ENCODE assay signal across 8 cellular contexts in the genomic region with DNA sequence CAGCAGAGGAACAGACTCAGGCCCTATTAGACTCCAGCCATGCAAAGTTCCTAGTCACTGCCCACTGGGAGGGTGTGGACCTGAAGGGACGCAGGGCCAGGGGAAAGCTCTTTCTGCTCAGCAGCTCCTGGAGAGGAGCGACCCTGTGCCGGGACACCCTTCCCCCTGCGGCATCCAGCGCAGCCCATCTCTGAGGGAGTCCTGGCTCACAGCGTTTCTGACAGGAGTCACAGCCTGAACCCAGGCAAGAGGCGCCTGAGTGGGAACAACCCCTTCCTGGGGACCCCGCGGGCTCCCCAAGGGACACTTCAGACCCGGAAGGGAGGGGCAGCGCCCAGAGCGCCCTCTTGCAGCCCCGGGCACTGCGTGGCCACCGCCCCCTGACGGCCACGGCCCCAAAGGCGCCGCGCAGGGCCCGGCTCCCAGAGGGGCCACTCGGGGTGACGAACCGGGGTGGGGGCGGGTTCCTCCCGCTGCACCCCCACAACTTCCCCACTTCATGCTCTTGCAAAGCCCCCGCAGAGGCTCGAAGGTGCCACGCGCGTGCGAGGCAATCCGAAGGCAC. TPM values are rescaled to one million over a fixed set of nuclear protein-coding genes. Genes with fewer than 3 reads are reported as not detected.
DNase-seq lines count a peak whose midpoint lies in the region; ATAC-seq and TF ChIP-seq lines count a peak whose summit lies in the region.

No MANE protein-coding gene starts in this region.

- H3K9me3 ChIP-seq in HUES64 (ENCODE audit: insufficient read depth, low read depth, low read length) (no peaks in the 10 kb centered on the region), mucosa of stomach (ENCODE audit: control insufficient read depth, low read length) (no peaks in the 10 kb centered on the region), vagina (no peaks in the 10 kb centered on the region)

- H3K4me3 ChIP-seq in HUES64 (ENCODE audit: low read length) (peak overlapping the region; percentile 92), mucosa of stomach (ENCODE audit: low read length) (peak overlapping the region; percentile 56), vagina (peak overlapping the region; percentile 93 to 99)

- H3K9ac ChIP-seq in HUES64 (ENCODE audit: low read depth, low read length) (peak overlapping the region; percentile 96), mucosa of stomach (ENCODE audit: low read length) (peak overlapping the region; percentile 82)

- WGBS in HUES64 = 5% methylated on average over 33 of the region's 33 CpGs

- TF ChIP-seq POLR2A in vagina (IDR thresholded peaks at IDR 0.05) = no peak

- peaks cover 19% of the 10 kb centered on the region; the same call in 1 of the 2 replicates for H3K4me1 ChIP-seq in HUES64 (ENCODE audit: insufficient read depth, low read length)
- H3K4me1 ChIP-seq in mucosa of stomach (ENCODE audit: control insufficient read depth, insufficient read depth, low read length) = peaks cover 59% of the 10 kb centered on the region
- H3K4me1 ChIP-seq in vagina = peaks cover 70% of the 10 kb centered on the region

- peak; percentile 62 for DNase-seq in CD1c-positive myeloid dendritic cell (ENCODE audit: extremely low spot score)
- peak; percentile 46 to 53 for DNase-seq in activated CD4-positive, alpha-beta T cell treated with anti-CD3 and anti-CD28 coated beads, Interleukin-2, amount 50 U/mL, for 48 hours
- DNase-seq in epithelial cell of prostate (ENCODE audit: low read depth, low spot score) = no peak
- DNase-seq in vagina (ENCODE audit: extremely low spot score in 2 of 2) = no peak
- DNase-seq in NCI-H2196 (lab: John Stamatoyannopoulos, UW; ENCODE audit: unreplicated experiment) = no peak

- peaks cover 9% of the 10 kb centered on the region; the same call in 1 of the 2 replicates for H3K36me3 ChIP-seq in HUES64 (ENCODE audit: insufficient read depth, low read length)
- no peaks in the 10 kb centered on the region for H3K36me3 ChIP-seq in mucosa of stomach (ENCODE audit: control insufficient read depth, insufficient read depth, low read length)
- H3K36me3 ChIP-seq in vagina = peaks cover 0 to 8% of the 10 kb centered on the region in 2 donors

- no peaks in the 10 kb centered on the region for H3K27me3 ChIP-seq in HUES64 (ENCODE audit: insufficient read depth, low read length)
- H3K27me3 ChIP-seq in mucosa of stomach (ENCODE audit: control insufficient read depth, insufficient read depth, low read length) = no peaks in the 10 kb centered on the region
- H3K27me3 ChIP-seq in vagina = no peaks in the 10 kb centered on the region

- TF ChIP-seq CTCF in vagina (IDR thresholded peaks at IDR 0.05) = peak in 2 of 3 experiments; percentile 12 to 21

- peak overlapping the region; percentile 74 for H3K27ac ChIP-seq in HUES64 (ENCODE audit: low read depth, low read length)
- peak overlapping the region; percentile 79 for H3K27ac ChIP-seq in epithelial cell of prostate
- peak overlapping the region; percentile 97 for H3K27ac ChIP-seq in vagina

- intact Hi-C loops in vagina (cut with DNase I) = no loop called here

- peak; percentile 2 for ATAC-seq in GM19328 (IDR thresholded peaks at IDR 0.05; ENCODE audit: unreplicated experiment)

RNA-seq across cellular contexts. Expression of gene UCKL1, which starts 0.9 kb away (rescaled TPM):
- polyA plus RNA-seq in HUES64 (2013, experiment 1 of 2) = 29.9 TPM
- polyA plus RNA-seq in HUES64 (2013, experiment 2 of 2) = 24.9 TPM
- total RNA-seq in vagina = 50.1 TPM

RNA-seq across cellular contexts. Expression of gene ZNF512B, which starts 14.4 kb away (rescaled TPM):
- 13.2 TPM for polyA plus RNA-seq in HUES64 (2013, experiment 1 of 2)
- 10.1 TPM for polyA plus RNA-seq in HUES64 (2013, experiment 2 of 2)
- total RNA-seq in vagina = 10.3 TPM

RNA-seq across cellular contexts. Expression of gene SAMD10, which starts 24.1 kb away (rescaled TPM):
- 3.4 TPM for polyA plus RNA-seq in HUES64 (2013, experiment 1 of 2)
- 3.9 TPM for polyA plus RNA-seq in HUES64 (2013, experiment 2 of 2)
- total RNA-seq in vagina = 11.8 TPM

RNA-seq across cellular contexts. Expression of gene PRPF6, which starts 25.6 kb away (rescaled TPM):
- polyA plus RNA-seq in HUES64 (2013, experiment 1 of 2) = 52.4 TPM
- 53.8 TPM for polyA plus RNA-seq in HUES64 (2013, experiment 2 of 2)
- total RNA-seq in vagina = 50.6 TPM

Comparison
In these comparisons a context has a peak if more than half of its experiments do, and no peak if none do; other contexts are left out.
1. DNase-seq: peak in CD1c-positive myeloid dendritic cell (single experiment) and activated CD4-positive, alpha-beta T cell treated with anti-CD3 and anti-CD28 coated beads, Interleukin-2, amount 50 U/mL, for 48 hours (2 of 2); none in epithelial cell of prostate (single experiment), vagina (0 of 2) and NCI-H2196 (single experiment).
2. Peak in every context shown above with its lines, with median percentiles within 50 percentile points of each other: H3K27ac ChIP-seq and H3K4me3 ChIP-seq.